In the genomic region with DNA sequence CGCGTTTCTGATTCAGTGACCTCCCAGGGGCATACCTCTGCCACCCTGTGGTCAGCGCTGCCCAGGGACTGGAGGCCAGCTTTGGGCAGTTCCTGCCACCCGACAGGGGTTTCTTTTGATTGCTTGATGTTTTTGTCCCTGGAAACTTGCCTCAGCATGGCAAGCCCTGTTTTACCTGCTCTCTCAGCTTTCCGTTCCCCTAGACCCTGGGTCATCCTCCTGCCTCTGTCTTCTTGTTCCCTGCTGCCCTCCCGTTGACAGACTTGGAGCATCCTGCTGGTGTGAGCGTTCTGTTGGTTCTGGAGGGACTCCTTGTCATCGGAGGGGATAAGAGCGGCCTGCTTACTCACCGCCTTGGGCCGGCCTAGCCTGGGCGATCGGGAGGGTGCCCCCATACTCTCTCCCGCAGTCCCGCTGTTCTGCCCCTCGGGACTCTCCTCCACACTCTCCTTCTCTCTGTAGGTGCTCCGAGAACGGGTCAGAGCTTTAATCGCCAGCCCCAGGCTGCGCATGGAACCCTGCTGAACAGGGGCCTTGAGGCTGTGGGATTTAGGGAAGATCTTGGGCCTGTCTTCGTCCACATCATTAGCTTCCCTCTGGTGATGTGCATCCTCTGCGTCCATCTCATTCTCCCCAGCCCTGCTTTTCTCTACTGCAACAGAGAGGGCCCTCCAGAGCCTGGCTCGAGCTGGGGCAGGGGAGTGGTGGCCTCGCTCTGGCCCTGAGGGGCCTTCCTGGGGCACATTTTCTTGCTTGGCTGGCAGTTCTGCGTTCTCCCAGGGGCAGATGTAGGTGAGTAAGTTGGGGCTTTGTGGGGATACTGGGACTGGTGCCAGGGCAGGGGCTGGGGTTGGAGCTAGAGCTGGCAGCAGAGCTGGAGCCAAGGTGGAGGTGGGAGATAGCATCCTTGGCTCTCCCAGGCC, we compare ENCODE assay signal across 21 cellular contexts. TPM values are rescaled to one million over a fixed set of nuclear protein-coding genes. Genes with fewer than 3 reads are reported as not detected.
"Had no signal": no experiment of that assay in that cellular context is flagged by ENCODE, and none has a peak within 500 bp of the region (broad histone marks: within the 10 kb centered on the region; RNA-seq: fewer than 3 reads in every experiment).

No MANE protein-coding gene starts in this region.

- H3K4me3 Mint-ChIP-seq: activated CD4-positive, alpha-beta T cell treated with anti-CD3 and anti-CD28 coated beads, Interleukin-2, amount 10 ng/mL, durations not matched to agents 7 days and 5 days; activated naive CD4-positive, alpha-beta T cell treated with anti-CD3 and anti-CD28 coated beads, Interleukin-2, amount 50 U/mL, for 24 hours; activated T-cell treated with anti-CD3 and anti-CD28 coated beads, Interleukin-2, amount 50 U/mL, for 4 hours; immature natural killer cell; naive B cell; T-cell had no signal

- H3K9me3 ChIP-seq: ascending aorta, gastrocnemius medialis, heart left ventricle, mucosa of descending colon, tibial artery, vagina had no signal

- H3K9me3 Mint-ChIP-seq: activated CD4-positive, alpha-beta T cell treated with anti-CD3 and anti-CD28 coated beads, Interleukin-2, amount 10 ng/mL, durations not matched to agents 7 days and 5 days; activated naive CD4-positive, alpha-beta T cell treated with anti-CD3 and anti-CD28 coated beads, Interleukin-2, amount 50 U/mL, for 24 hours; activated T-cell treated with anti-CD3 and anti-CD28 coated beads, Interleukin-2, amount 50 U/mL, for 4 hours; immature natural killer cell; naive B cell; T-cell had no signal

- ATAC-seq: activated CD4-positive, CD25-positive, alpha-beta regulatory T cell treated with anti-CD3 and anti-CD28 coated beads, Interleukin-2, amount 50 U/mL, for 24 hours; activated T-cell treated with anti-CD3 and anti-CD28 coated beads, Interleukin-2, amount 50 U/mL, for 4 hours; gastrocnemius medialis; heart left ventricle; mucosa of descending colon; T-cell had no signal

- DNase-seq: activated CD4-positive, alpha-beta T cell treated with anti-CD3 and anti-CD28 coated beads, Interleukin-2, amount 10 ng/mL, durations not matched to agents 7 days and 5 days; activated CD8-positive, alpha-beta memory T cell treated with anti-CD3 and anti-CD28 coated beads, Interleukin-2, amount 50 U/mL, for 4 hours; activated T-cell treated with anti-CD3 and anti-CD28 coated beads, Interleukin-2, amount 50 U/mL, for 4 hours; cerebellar nuclear complex; cortex of kidney; effector CD4-positive, alpha-beta T cell; gastrocnemius medialis; heart left ventricle; immature natural killer cell; mesenchymal stem cell; mucosa of descending colon; naive B cell; stimulated activated CD8-positive, alpha-beta memory T cell treated with anti-CD3 and anti-CD28 coated beads, Interleukin-4, amount 100 ng/mL, for 48 hours; stimulated activated naive CD4-positive, alpha-beta T cell treated with Interleukin-2 at 50 U/mL for 16 hours; T-cell; tibial artery had no signal

- H3K27me3 Mint-ChIP-seq: activated naive CD4-positive, alpha-beta T cell treated with anti-CD3 and anti-CD28 coated beads, Interleukin-2, amount 50 U/mL, for 24 hours had no signal

- H3K36me3 Mint-ChIP-seq: activated naive CD4-positive, alpha-beta T cell treated with anti-CD3 and anti-CD28 coated beads, Interleukin-2, amount 50 U/mL, for 24 hours; naive B cell; T-cell had no signal

- H3K27me3 ChIP-seq: ascending aorta, gastrocnemius medialis, vagina had no signal

- H3K36me3 ChIP-seq: ascending aorta, gastrocnemius medialis, heart left ventricle, tibial artery, vagina had no signal

- H3K27ac ChIP-seq: ascending aorta, gastrocnemius medialis, heart left ventricle, tibial artery, vagina had no signal

- H3K4me1 Mint-ChIP-seq: immature natural killer cell had no signal

- H3K4me1 ChIP-seq: ascending aorta, gastrocnemius medialis, tibial artery, vagina had no signal

- H3K27ac Mint-ChIP-seq: activated CD4-positive, alpha-beta T cell treated with anti-CD3 and anti-CD28 coated beads, Interleukin-2, amount 10 ng/mL, durations not matched to agents 7 days and 5 days; immature natural killer cell; T-cell had no signal

- H3K4me3 ChIP-seq: ascending aorta, gastrocnemius medialis, heart left ventricle, mucosa of descending colon, tibial artery, vagina had no signal

RNA-seq across cellular contexts. Expression of a gene that starts 13.7 kb away (rescaled TPM):
- total RNA-seq: activated CD4-positive, alpha-beta T cell treated with anti-CD3 and anti-CD28 coated beads, Interleukin-2, amount 10 ng/mL, durations not matched to agents 7 days and 5 days; ascending aorta; esophagus mucosa; vagina had no signal
- polyA plus RNA-seq: immature natural killer cell had no signal
